ENCODE assay signal across 16 cellular contexts in the genomic region with DNA sequence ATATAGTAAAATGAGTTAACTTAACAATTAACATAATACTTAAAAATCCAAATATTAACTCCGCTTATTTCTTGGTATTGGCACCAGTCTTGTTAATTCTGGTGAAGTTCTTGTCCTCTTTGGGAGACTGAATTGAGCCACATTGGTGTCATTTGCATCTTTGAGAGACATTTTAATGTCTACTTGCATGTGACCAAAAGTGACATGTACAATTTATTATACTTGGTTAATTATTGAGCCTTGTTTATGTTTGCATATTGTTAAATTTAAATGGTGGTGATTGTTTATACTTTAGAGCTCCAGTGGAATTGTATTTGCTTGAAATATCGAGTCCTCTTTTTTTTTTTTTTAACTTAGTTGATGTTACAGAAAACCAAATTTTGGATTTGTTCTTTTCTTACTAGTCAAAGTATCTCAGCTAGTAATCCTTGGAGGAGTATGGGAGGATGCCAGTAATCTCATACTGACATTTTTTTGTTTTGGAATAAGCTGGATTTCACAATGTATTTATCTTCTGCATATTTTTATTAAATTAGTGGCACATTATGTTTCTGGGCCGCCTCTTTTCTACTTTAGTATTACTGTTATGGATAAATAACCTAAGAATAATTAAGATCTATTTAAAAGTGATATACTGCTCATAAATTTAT. TPM values are rescaled to one million over a fixed set of nuclear protein-coding genes. Genes with fewer than 3 reads are reported as not detected.
DNase-seq lines count a peak whose midpoint lies in the region; ATAC-seq and TF ChIP-seq lines count a peak whose summit lies in the region.
"Had no signal": no experiment of that assay in that cellular context is flagged by ENCODE, and none has a peak within 500 bp of the region (broad histone marks: within the 10 kb centered on the region; RNA-seq: fewer than 3 reads in every experiment).

No MANE protein-coding gene starts in this region.

- H3K9me3 ChIP-seq in T-helper 17 cell (ENCODE audit: control insufficient read depth, low read length, poor library complexity, severe bottlenecking) (no peaks in the 10 kb centered on the region), fibroblast of lung (ENCODE audit: control insufficient read depth, insufficient read depth, low read depth, low read length) (no peaks in the 10 kb centered on the region), skeletal muscle satellite cell (replicated peaks; ENCODE audit: low read length) (no peaks in the 10 kb centered on the region), gastrocnemius medialis (no peaks in the 10 kb centered on the region)
- H3K9me3 ChIP-seq: esophagus muscularis mucosa, neutrophil, SJCRH30 had no signal

- peaks cover 10 to 24% of the 10 kb centered on the region in 2 donors for H3K36me3 Mint-ChIP-seq in activated T-cell treated with anti-CD3 and anti-CD28 coated beads, Interleukin-2, amount 50 U/mL, for 72 hours (ENCODE audit: insufficient read depth in 2 of 2)
- H3K36me3 Mint-ChIP-seq in T-helper 17 cell (ENCODE audit: low read depth), result peaks cover 2% of the 10 kb centered on the region

- no peak for TF ChIP-seq POLR2A in gastrocnemius medialis (IDR thresholded peaks at IDR 0.05)

- intact Hi-C loops in gastrocnemius medialis (cut with DNase I; ENCODE audit: low total_unique reads), result loop anchor here (5.0 kb wide), 3 partner anchors 126 to 1119 kb away; partner anchors contain the start of genes AGA and SPATA4

- no peaks in the 10 kb centered on the region for H3K36me3 ChIP-seq in fibroblast of lung (ENCODE audit: control insufficient read depth, insufficient read depth, low read length)
- peaks cover 10% of the 10 kb centered on the region for H3K36me3 ChIP-seq in skeletal muscle satellite cell (ENCODE audit: insufficient read depth, low read length)
- H3K36me3 ChIP-seq in gastrocnemius medialis, result no peaks in the 10 kb centered on the region

- no peak for TF ChIP-seq CTCF in fibroblast of lung (conservative IDR thresholded peaks at IDR 0.05 in 1 of 2, IDR thresholded peaks at IDR 0.05 in 1 of 2; ENCODE audit: low read depth in 1 of 2, low read length in 2 of 2)
- TF ChIP-seq CTCF in gastrocnemius medialis (IDR thresholded peaks at IDR 0.05 in 4 of 5, conservative IDR thresholded peaks at IDR 0.05 in 1 of 5), result no peak

- peak overlapping the region in 2 of 4 experiments; percentile 83 to 95 for H3K4me3 ChIP-seq in fibroblast of lung (replicated peaks in 1 of 4; ENCODE audit: control extremely low read depth in 1 of 4, insufficient read depth in 1 of 4, low read depth in 3 of 4, low read length in 4 of 4)
- H3K4me3 ChIP-seq in skeletal muscle satellite cell (ENCODE audit: low read length), result no peak overlapping the region
- H3K4me3 ChIP-seq in gastrocnemius medialis, result no peak overlapping the region
- H3K4me3 ChIP-seq: esophagus muscularis mucosa, SJCRH30 had no signal

- ATAC-seq in activated T-cell treated with anti-CD3 and anti-CD28 coated beads, Interleukin-2, amount 50 U/mL, for 72 hours (replicated peaks in 1 of 2), result no peak
- no peak for ATAC-seq in T-helper 17 cell
- ATAC-seq in gastrocnemius medialis, result no peak
- no peak for ATAC-seq in HG02610 (IDR thresholded peaks at IDR 0.05; ENCODE audit: unreplicated experiment)
- ATAC-seq: HCT116 had no signal

- H3K27ac ChIP-seq in fibroblast of lung (ENCODE audit: insufficient read depth, low read length) (no peak overlapping the region), gastrocnemius medialis (peak overlapping the region in 1 of 4 donors; percentile 5)
- H3K27ac ChIP-seq: SJCRH30, VCaP had no signal

- H2AFZ ChIP-seq in fibroblast of lung (ENCODE audit: low read length), result no peak overlapping the region

- no peaks in the 10 kb centered on the region for H3K27me3 ChIP-seq in fibroblast of lung (ENCODE audit: control insufficient read depth, insufficient read depth, low read length)
- H3K27me3 ChIP-seq in skeletal muscle satellite cell (ENCODE audit: control insufficient read depth, insufficient read depth, low read length), result no peaks in the 10 kb centered on the region
- H3K27me3 ChIP-seq in gastrocnemius medialis, result no peaks in the 10 kb centered on the region
- H3K27me3 ChIP-seq: esophagus muscularis mucosa, neutrophil, SJCRH30 had no signal

- peak overlapping the region; percentile 72 for H3K27ac Mint-ChIP-seq in activated T-cell treated with anti-CD3 and anti-CD28 coated beads, Interleukin-2, amount 50 U/mL, for 72 hours
- H3K27ac Mint-ChIP-seq in T-helper 17 cell, result peak overlapping the region; percentile 97

- peaks cover 79% of the 10 kb centered on the region for H3K79me2 ChIP-seq in fibroblast of lung (ENCODE audit: control insufficient read depth, insufficient read depth, low read length)

- H3K4me2 ChIP-seq in fibroblast of lung (ENCODE audit: extremely low read depth, insufficient read depth, low read length) (peak overlapping the region; percentile 61), skeletal muscle satellite cell (ENCODE audit: low read length) (peak overlapping the region; percentile 95)

- H3K4me3 Mint-ChIP-seq in activated T-cell treated with anti-CD3 and anti-CD28 coated beads, Interleukin-2, amount 50 U/mL, for 72 hours, result peak overlapping the region; percentile 13 to 52
- H3K4me3 Mint-ChIP-seq in T-helper 17 cell, result peak overlapping the region; percentile 36

- H3K4me1 ChIP-seq in fibroblast of lung (ENCODE audit: control insufficient read depth, extremely low read depth, insufficient read depth, low read length), result peaks cover 6% of the 10 kb centered on the region
- peaks cover 23% of the 10 kb centered on the region for H3K4me1 ChIP-seq in skeletal muscle satellite cell (ENCODE audit: control insufficient read depth, insufficient read depth, low read length)
- H3K4me1 ChIP-seq in gastrocnemius medialis, result peaks cover 23 to 31% of the 10 kb centered on the region in 2 donors

- H3K9me3 Mint-ChIP-seq in activated T-cell treated with anti-CD3 and anti-CD28 coated beads, Interleukin-2, amount 50 U/mL, for 72 hours, result no peaks in the 10 kb centered on the region

- H3K4me1 Mint-ChIP-seq in activated T-cell treated with anti-CD3 and anti-CD28 coated beads, Interleukin-2, amount 50 U/mL, for 72 hours (ENCODE audit: low read depth), result peaks cover 47% of the 10 kb centered on the region
- peaks cover 32% of the 10 kb centered on the region for H3K4me1 Mint-ChIP-seq in T-helper 17 cell

- in situ Hi-C loops in gastrocnemius medialis (cut with MboI; ENCODE audit: low sequenced_read_pairs in 4 of 4), result no loop called here

- no peaks in the 10 kb centered on the region for H4K20me1 ChIP-seq in fibroblast of lung (ENCODE audit: control insufficient read depth, extremely low read depth, insufficient read depth, low read length)

- no peak for DNase-seq in activated T-cell treated with anti-CD3 and anti-CD28 coated beads, Interleukin-2, amount 50 U/mL, for 72 hours
- no peak for DNase-seq in activated T-cell treated with anti-CD3 and anti-CD28 coated beads, Interleukin-2, amount 50 U/mL, for 48 hours
- DNase-seq in T-helper 17 cell, result no peak
- peak in 1 of 2 donors; percentile 29 for DNase-seq in fibroblast of lung (ENCODE audit: low read depth in 2 of 2)
- no peak for DNase-seq in gastrocnemius medialis
- no peak for DNase-seq in NCI-H1048 (lab: John Stamatoyannopoulos, UW)
- DNase-seq: DMS153; NK-92 treated with Interleukin-12 subunit alpha and Interleukin-12 subunit beta, amount 100 ng/mL, for 24 hours; SJCRH30 had no signal

- H3K27me3 Mint-ChIP-seq in activated T-cell treated with anti-CD3 and anti-CD28 coated beads, Interleukin-2, amount 50 U/mL, for 72 hours (ENCODE audit: low read depth), result no peaks in the 10 kb centered on the region
- H3K27me3 Mint-ChIP-seq in T-helper 17 cell, result no peaks in the 10 kb centered on the region

- H3K9ac ChIP-seq in fibroblast of lung (ENCODE audit: insufficient read depth, low read length), result no peak overlapping the region
- H3K9ac ChIP-seq in skeletal muscle satellite cell (ENCODE audit: low read depth, low read length), result no peak overlapping the region

RNA-seq across cellular contexts. Expression of gene SPCS3, which starts 3.9 kb away (rescaled TPM):
- total RNA-seq in activated T-cell treated with anti-CD3 and anti-CD28 coated beads, Interleukin-2, amount 50 U/mL, for 72 hours, result 100 to 1,000 TPM; 115 to 145 TPM
- total RNA-seq in T-helper 17 cell (100 to 1,000 TPM; 158 to 162 TPM), fibroblast of lung (53.4 and 72.3 TPM in 2 replicates), gastrocnemius medialis (10 to 100 TPM; 25.7 to 37.7 (median 34.7) TPM)
- polyA plus RNA-seq in fibroblast of lung, result 68.2 and 84.3 TPM in 2 replicates
- polyA plus RNA-seq in fibroblast of lung (2012), result 78.8 and 93.3 TPM in 2 replicates
- polyA minus RNA-seq in fibroblast of lung (ENCODE audit: low replicate concordance), result 6.6 and 9.1 TPM in 2 replicates
- total RNA-seq in skeletal muscle satellite cell (2012; rRNA removed), result 123 and 128 TPM in 2 replicates

RNA-seq across cellular contexts. Expression of gene ASB5, which starts 54.6 kb away (rescaled TPM):
- not detected for total RNA-seq in activated T-cell treated with anti-CD3 and anti-CD28 coated beads, Interleukin-2, amount 50 U/mL, for 72 hours
- total RNA-seq in T-helper 17 cell (not detected), fibroblast of lung (0.51 and 1.8 TPM in 2 replicates), gastrocnemius medialis (100 to 1,000 TPM in 3 of 4 donors, 10 to 100 TPM in 1; 48.7 to 284 (median 179) TPM)
- 0.30 and 1.0 TPM in 2 replicates for polyA plus RNA-seq in fibroblast of lung
- polyA plus RNA-seq in fibroblast of lung (2012), result 0.25 and 0.56 TPM in 2 replicates
- 2.0 and 3.6 TPM in 2 replicates for polyA minus RNA-seq in fibroblast of lung (ENCODE audit: low replicate concordance)
- total RNA-seq in skeletal muscle satellite cell (2012; rRNA removed), result 12.2 and 29.1 TPM in 2 replicates
- total RNA-seq: liver had no signal

Comparison
In these comparisons a context has a peak if more than half of its experiments do, and no peak if none do; other contexts are left out.
1. RNA of gene ASB5, which starts 54.6 kb away (total RNA-seq): 48.7 to 284 TPM in gastrocnemius medialis; 0.51 to 1.8 TPM in fibroblast of lung, not detected in activated T-cell treated with anti-CD3 and anti-CD28 coated beads, Interleukin-2, amount 50 U/mL, for 72 hours and not detected in T-helper 17 cell; every median in the first group is over 10 times any median in the second.